Comparison of ENCODE assay signal across 8 cellular contexts in the genomic region with DNA sequence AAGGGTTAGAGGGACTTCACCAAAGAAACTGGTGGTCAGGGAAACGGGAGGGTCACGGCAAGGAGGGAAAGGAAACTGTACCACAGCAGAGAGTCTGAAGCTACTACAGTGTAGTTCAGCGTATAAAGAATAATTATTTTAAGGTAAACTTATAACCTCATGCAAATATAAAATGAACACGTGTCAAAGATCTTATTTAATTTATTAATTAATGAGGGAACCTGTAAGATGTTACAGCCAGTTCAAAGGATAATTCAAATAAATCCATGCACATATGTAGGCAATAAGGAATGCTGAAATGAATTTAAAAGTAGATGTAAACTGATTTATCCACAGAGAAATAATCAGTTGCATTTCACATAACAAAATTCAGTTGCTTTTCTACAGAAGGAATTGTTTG. TPM values are rescaled to one million over a fixed set of nuclear protein-coding genes. Genes with fewer than 3 reads are reported as not detected.
"Had no signal": no experiment of that assay in that cellular context is flagged by ENCODE, and none has a peak within 500 bp of the region (broad histone marks: within the 10 kb centered on the region; RNA-seq: fewer than 3 reads in every experiment).

No MANE protein-coding gene starts in this region.

- H3K9ac ChIP-seq: KMS-11 had no signal

- H3K27ac ChIP-seq: HL-60, KMS-11 had no signal

- H3K4me3 ChIP-seq: K562 had no signal

- DNase-seq: IMR-90, KBM-7, KG1 had no signal

- H3K4me2 ChIP-seq: KMS-11 had no signal

- ATAC-seq: K562 had no signal

- FAIRE-seq: HTR-8/SVneo, K562 had no signal

RNA-seq across cellular contexts. Expression of a gene that starts 49.4 kb away (rescaled TPM):
- total RNA-seq: HT-29 had no signal
- polyA plus RNA-seq: K562 had no signal
